16 cellular contexts compared by ENCODE assay signal in the genomic region with DNA sequence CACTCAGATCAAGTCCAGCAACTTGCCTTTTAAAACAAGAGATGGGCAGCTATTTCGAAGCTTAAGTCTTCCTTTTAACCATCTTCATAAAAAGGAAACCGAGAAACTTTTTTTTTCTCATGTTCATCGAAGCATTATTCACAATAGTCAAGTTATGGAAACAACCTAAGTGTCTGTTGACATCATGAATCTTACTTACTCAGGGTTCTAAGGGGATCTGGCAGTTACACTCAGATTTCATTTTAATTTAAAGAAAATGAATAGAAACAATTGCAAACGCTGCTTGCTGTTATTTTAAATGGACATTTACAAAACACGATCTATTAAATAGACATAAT.
DNase-seq lines count a peak whose midpoint lies in the region; ATAC-seq lines count a peak whose summit lies in the region.
"Had no signal": no experiment of that assay in that cellular context is flagged by ENCODE, and none has a peak within 500 bp of the region (broad histone marks: within the 10 kb centered on the region; RNA-seq: fewer than 3 reads in every experiment).

No MANE protein-coding gene starts in this region.

- H3K36me3 ChIP-seq in BLaER1 treated with 17β-estradiol and CSF1 and Interleukin-3, amounts not matched to agents 10 nM and 100 nM: no peaks in the 10 kb centered on the region

- DNase-seq in stimulated activated CD4-positive, alpha-beta T cell treated with anti-CD3 and anti-CD28 coated beads, Interleukin-12 subunit alpha, Interleukin-12 subunit beta, amount 100 ng/mL, for 4 hours: no peak
- no peak for DNase-seq in activated CD8-positive, alpha-beta memory T cell treated with anti-CD3 and anti-CD28 coated beads, Interleukin-2, amount 50 U/mL, for 48 hours
- DNase-seq in activated CD4-positive, alpha-beta T cell treated with anti-CD3 and anti-CD28 coated beads for 4 hours: no peak
- DNase-seq in nucleus accumbens (lab: John Stamatoyannopoulos, UW): no peak
- DNase-seq: activated CD8-positive, alpha-beta T cell treated with anti-CD3 and anti-CD28 coated beads for 36 hours; cortex of kidney; DND-41; kidney; natural killer cell; NCI-H1092 treated with DMSO at 0.1 percent for 48 hours; T-helper 2 cell had no signal

- no peaks in the 10 kb centered on the region for H3K9me3 ChIP-seq in BLaER1 treated with 17β-estradiol and CSF1 and Interleukin-3, amounts not matched to agents 10 nM and 100 nM (replicated peaks in 1 of 11)
- H3K9me3 ChIP-seq: A549 had no signal

- no peaks in the 10 kb centered on the region for H4K20me1 ChIP-seq in BLaER1 treated with 17β-estradiol and CSF1 and Interleukin-3, amounts not matched to agents 10 nM and 100 nM

- H3K27ac ChIP-seq in BLaER1 treated with 17β-estradiol and CSF1 and Interleukin-3, amounts not matched to agents 10 nM and 100 nM: no peak overlapping the region
- H3K27ac ChIP-seq: A549 had no signal

- H3K4me1 ChIP-seq in BLaER1 treated with 17β-estradiol and CSF1 and Interleukin-3, amounts not matched to agents 10 nM and 100 nM: peaks cover 8 to 12% (median 10%) of the 10 kb centered on the region in 10 experiments; a peak in 17 of 20 replicates
- H3K4me1 ChIP-seq: A549 had no signal

- H3K4me3 ChIP-seq in BLaER1 treated with 17β-estradiol and CSF1 and Interleukin-3, amounts not matched to agents 10 nM and 100 nM: no peak overlapping the region
- H3K4me3 ChIP-seq: A549 had no signal

- ATAC-seq in GM19372 (IDR thresholded peaks at IDR 0.05; ENCODE audit: low read depth, unreplicated experiment) (peak; percentile 88), HG02759 (IDR thresholded peaks at IDR 0.05; ENCODE audit: unreplicated experiment) (peak; percentile 85), HG03558 (IDR thresholded peaks at IDR 0.05; ENCODE audit: extremely low read depth, unreplicated experiment) (peak; percentile 96)
- ATAC-seq: A549; activated CD8-positive, alpha-beta T cell treated with anti-CD3 and anti-CD28 coated beads for 36 hours; natural killer cell had no signal

- peak overlapping the region in 9 of 11 experiments; percentile 4 to 52 (median 44); a peak in 15 of 22 replicates for H3K4me2 ChIP-seq in BLaER1 treated with 17β-estradiol and CSF1 and Interleukin-3, amounts not matched to agents 10 nM and 100 nM
- H3K4me2 ChIP-seq: A549 had no signal

- no peaks in the 10 kb centered on the region for H3K27me3 ChIP-seq in BLaER1 treated with 17β-estradiol and CSF1 and Interleukin-3, amounts not matched to agents 10 nM and 100 nM

- H3K9ac ChIP-seq in BLaER1 treated with 17β-estradiol and CSF1 and Interleukin-3, amounts not matched to agents 10 nM and 100 nM: no peak overlapping the region
